ENCODE assay signal across 8 cellular contexts in genomic region chr12:51424094-51424661, GRCh38. TPM values are rescaled to one million over a fixed set of nuclear protein-coding genes. Genes with fewer than 3 reads are reported as not detected.
DNase-seq lines count a peak whose midpoint lies in the region; ATAC-seq and TF ChIP-seq lines count a peak whose summit lies in the region.

No MANE protein-coding gene starts in this region.

- H3K36me3 ChIP-seq in muscle layer of duodenum (ENCODE audit: control insufficient read depth in 1 of 2, insufficient read depth in 2 of 2, low read length in 2 of 2) (no peaks in the 10 kb centered on the region), vagina (no peaks in the 10 kb centered on the region)

- H3K4me1 Mint-ChIP-seq in stimulated activated naive CD8-positive, alpha-beta T cell treated with anti-CD3 and anti-CD28 coated beads, Interleukin-15, Interleukin-2, amounts not matched to agents 100 ng/mL and 50 ng/mL, for 24 hours (ENCODE audit: low read depth), result peaks cover 8% of the 10 kb centered on the region

- intact Hi-C loops in vagina (cut with DNase I), result no loop called here

- H3K4me1 ChIP-seq in muscle layer of duodenum (ENCODE audit: control insufficient read depth in 1 of 2, insufficient read depth in 2 of 2, low read length in 2 of 2), result peaks cover 0 to 7% of the 10 kb centered on the region in 2 donors
- H3K4me1 ChIP-seq in vagina, result peaks cover 12% of the 10 kb centered on the region

- TF ChIP-seq CTCF in astrocyte of the cerebellum (IDR thresholded peaks at IDR 0.05; ENCODE audit: low read depth, low read length, missing control alignments) (no peak), vagina (IDR thresholded peaks at IDR 0.05) (no peak)

- H3K27ac ChIP-seq in muscle layer of duodenum (ENCODE audit: low read length), result no peak overlapping the region
- no peak overlapping the region for H3K27ac ChIP-seq in vagina

- in situ Hi-C loops in astrocyte of the cerebellum (cut with HindIII; ENCODE audit: low sequenced_read_pairs), result no loop called here

- DNase-seq in stimulated activated naive CD8-positive, alpha-beta T cell treated with anti-CD3 and anti-CD28 coated beads, Interleukin-15, Interleukin-2, amounts not matched to agents 100 U/mL and 50 U/mL, for 24 hours, result no peak
- DNase-seq in astrocyte of the cerebellum (ENCODE audit: low read depth), result no peak
- DNase-seq in vagina (ENCODE audit: extremely low spot score in 2 of 2), result no peak
- no peak for DNase-seq in DMS79 (lab: John Stamatoyannopoulos, UW)
- DNase-seq in DMS114 treated with DMSO at 0.1 percent for 48 hours (lab: John Stamatoyannopoulos, UW; ENCODE audit: unreplicated experiment), result no peak

- H3K4me3 Mint-ChIP-seq in stimulated activated naive CD8-positive, alpha-beta T cell treated with anti-CD3 and anti-CD28 coated beads, Interleukin-15, Interleukin-2, amounts not matched to agents 100 ng/mL and 50 ng/mL, for 24 hours, result peak overlapping the region; percentile 80

- H3K27me3 Mint-ChIP-seq in stimulated activated naive CD8-positive, alpha-beta T cell treated with anti-CD3 and anti-CD28 coated beads, Interleukin-15, Interleukin-2, amounts not matched to agents 100 ng/mL and 50 ng/mL, for 24 hours, result peaks cover 7% of the 10 kb centered on the region

- ATAC-seq in stimulated activated naive CD8-positive, alpha-beta T cell treated with anti-CD3 and anti-CD28 coated beads, Interleukin-15, Interleukin-2, amounts not matched to agents 100 U/mL and 50 U/mL, for 24 hours, result no peak
- no peak for ATAC-seq in GM21515 (IDR thresholded peaks at IDR 0.05; ENCODE audit: unreplicated experiment)

- TF ChIP-seq POLR2A in vagina (IDR thresholded peaks at IDR 0.05), result no peak

- H3K36me3 Mint-ChIP-seq in stimulated activated naive CD8-positive, alpha-beta T cell treated with anti-CD3 and anti-CD28 coated beads, Interleukin-15, Interleukin-2, amounts not matched to agents 100 ng/mL and 50 ng/mL, for 24 hours (ENCODE audit: low read depth), result no peaks in the 10 kb centered on the region

- peak overlapping the region; percentile 29 for H3K27ac Mint-ChIP-seq in stimulated activated naive CD8-positive, alpha-beta T cell treated with anti-CD3 and anti-CD28 coated beads, Interleukin-15, Interleukin-2, amounts not matched to agents 100 ng/mL and 50 ng/mL, for 24 hours

- peak overlapping the region; percentile 61 for H3K4me3 ChIP-seq in astrocyte of the cerebellum (ENCODE audit: low read depth, low read length)
- H3K4me3 ChIP-seq in muscle layer of duodenum (ENCODE audit: low read depth in 1 of 2, low read length in 2 of 2), result peak overlapping the region; percentile 26 to 72
- peak overlapping the region; percentile 54 to 59 for H3K4me3 ChIP-seq in vagina

- H3K9me3 Mint-ChIP-seq in stimulated activated naive CD8-positive, alpha-beta T cell treated with anti-CD3 and anti-CD28 coated beads, Interleukin-15, Interleukin-2, amounts not matched to agents 100 ng/mL and 50 ng/mL, for 24 hours, result no peaks in the 10 kb centered on the region

- H3K27me3 ChIP-seq in muscle layer of duodenum (ENCODE audit: low read depth, low read length) (no peaks in the 10 kb centered on the region), vagina (no peaks in the 10 kb centered on the region)

- H3K9me3 ChIP-seq in muscle layer of duodenum (ENCODE audit: control insufficient read depth in 1 of 2, low read length in 2 of 2) (no peaks in the 10 kb centered on the region), vagina (no peaks in the 10 kb centered on the region)

RNA-seq across cellular contexts. Expression of gene SLC4A8, which starts 0.5 kb away (rescaled TPM):
- total RNA-seq in vagina, result 0.74 TPM

RNA-seq across cellular contexts. Expression of gene GALNT6, which starts 33.0 kb away (rescaled TPM):
- 12.5 TPM for total RNA-seq in vagina
